32 cellular contexts compared by ENCODE assay signal in the genomic region with DNA sequence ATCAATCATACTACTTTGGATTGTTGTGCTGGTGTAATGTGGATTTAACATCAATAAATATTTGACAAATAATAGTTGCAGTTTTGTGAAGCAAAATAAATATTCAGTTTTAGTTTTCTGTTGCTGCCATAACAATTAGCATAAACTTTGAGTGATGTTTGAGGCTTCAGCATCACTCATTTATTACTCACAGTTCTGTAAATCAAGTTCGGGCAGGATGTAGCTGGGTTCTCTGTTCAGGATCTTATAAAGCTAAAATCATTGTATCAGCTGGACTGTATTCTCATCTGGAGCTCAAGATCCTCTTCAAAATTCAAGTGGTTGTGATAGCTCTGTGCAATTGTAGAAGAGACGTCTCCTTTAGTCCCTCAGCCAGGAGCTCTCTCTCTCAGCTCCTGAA.
"Had no signal": no experiment of that assay in that cellular context is flagged by ENCODE, and none has a peak within 500 bp of the region (broad histone marks: within the 10 kb centered on the region; RNA-seq: fewer than 3 reads in every experiment).

No MANE protein-coding gene starts in this region.

- H3K4me1 ChIP-seq: colonic mucosa, right atrium auricular region, thyroid gland, upper lobe of left lung, vagina had no signal

- H3K27ac Mint-ChIP-seq: activated naive CD4-positive, alpha-beta T cell treated with anti-CD3 and anti-CD28 coated beads, Interleukin-2, amount 10 ng/mL, durations not matched to agents 7 days and 5 days; activated naive CD8-positive, alpha-beta T cell treated with anti-CD3 and anti-CD28 coated beads, Interleukin-2, amount 10 ng/mL, durations not matched to agents 7 days and 5 days; naive thymus-derived CD4-positive, alpha-beta T cell; stimulated activated naive B cell treated with anti-CD40 and anti-IgM and Interleukin-4, amounts not matched to agents 10 μg/mL and 1 μg/mL and 100 μg/mL, for 72 hours; T-helper 1 cell treated with Interleukin-12 subunit alpha and Interleukin-12 subunit beta and Interleukin-4 antibody, amounts not matched to agents 30 μg/mL and 1 μg/mL, for 36 hours had no signal

- ATAC-seq: activated CD4-positive, CD25-positive, alpha-beta regulatory T cell treated with anti-CD3 and anti-CD28 coated beads, Interleukin-2, amount 50 U/mL, for 24 hours; heart left ventricle; left colon; naive thymus-derived CD4-positive, alpha-beta T cell; stimulated activated naive B cell treated with anti-CD40 and anti-IgM and Interleukin-4, amounts not matched to agents 10 μg/mL and 1 μg/mL and 100 μg/mL, for 72 hours had no signal

- H3K27ac ChIP-seq: colonic mucosa, heart left ventricle, right atrium auricular region, stomach, thyroid gland, upper lobe of left lung, vagina, VCaP had no signal

- H3K27me3 ChIP-seq: colonic mucosa, heart left ventricle, right atrium auricular region, stomach, thyroid gland, upper lobe of left lung, vagina had no signal

- H3K4me3 Mint-ChIP-seq: activated naive CD4-positive, alpha-beta T cell treated with anti-CD3 and anti-CD28 coated beads, Interleukin-2, amount 10 ng/mL, durations not matched to agents 7 days and 5 days; activated naive CD8-positive, alpha-beta T cell treated with anti-CD3 and anti-CD28 coated beads, Interleukin-2, amount 10 ng/mL, durations not matched to agents 7 days and 5 days; immature natural killer cell; naive thymus-derived CD4-positive, alpha-beta T cell; neural crest cell; stimulated activated naive B cell treated with anti-CD40 and anti-IgM and Interleukin-4, amounts not matched to agents 10 μg/mL and 1 μg/mL and 100 μg/mL, for 72 hours; T-helper 1 cell treated with Interleukin-12 subunit alpha and Interleukin-12 subunit beta and Interleukin-4 antibody, amounts not matched to agents 30 μg/mL and 1 μg/mL, for 36 hours had no signal

- H3K4me3 ChIP-seq: colonic mucosa, heart left ventricle, right atrium auricular region, stomach, thyroid gland, upper lobe of left lung, vagina had no signal

- FAIRE-seq: endometrium, kidney, TTC549 had no signal

- DNase-seq: activated CD4-positive, alpha-beta T cell treated with anti-CD3 and anti-CD28 coated beads for 48 hours; activated CD4-positive, alpha-beta T cell treated with anti-CD3 and anti-CD28 coated beads, Interleukin-2, amount 50 U/mL, for 48 hours; activated CD8-positive, alpha-beta memory T cell treated with anti-CD3 and anti-CD28 coated beads for 24 hours; activated effector memory CD4-positive, alpha-beta T cell treated with Interleukin-2 at 50 U/mL for 16 hours; activated naive CD4-positive, alpha-beta T cell treated with anti-CD3 and anti-CD28 coated beads, Interleukin-2, amount 10 ng/mL, durations not matched to agents 7 days and 5 days; activated naive CD8-positive, alpha-beta T cell treated with anti-CD3 and anti-CD28 coated beads, Interleukin-2, amount 10 ng/mL, durations not matched to agents 7 days and 5 days; colonic mucosa; effector CD8-positive, alpha-beta T cell; erythroblast; heart left ventricle; hypothalamus; immature natural killer cell; kidney; left colon; midbrain; naive thymus-derived CD4-positive, alpha-beta T cell; occipital lobe; stimulated activated CD4-positive, alpha-beta T cell treated with anti-CD3 and anti-CD28 coated beads, Interleukin-15, amount 100 ng/mL, for 24 hours; stimulated activated CD4-positive, alpha-beta T cell treated with anti-CD3 and anti-CD28 coated beads, Interleukin-2, amount 100 ng/mL, for 24 hours; stimulated activated naive B cell treated with anti-CD40 and anti-IgM and Interleukin-4, amounts not matched to agents 10 μg/mL and 1 μg/mL and 100 μg/mL, for 72 hours; stomach; T-helper 9 cell; thyroid gland; upper lobe of left lung had no signal

- H3K27me3 Mint-ChIP-seq: activated naive CD4-positive, alpha-beta T cell treated with anti-CD3 and anti-CD28 coated beads, Interleukin-2, amount 10 ng/mL, durations not matched to agents 7 days and 5 days; activated naive CD8-positive, alpha-beta T cell treated with anti-CD3 and anti-CD28 coated beads, Interleukin-2, amount 10 ng/mL, durations not matched to agents 7 days and 5 days; naive thymus-derived CD4-positive, alpha-beta T cell; stimulated activated naive B cell treated with anti-CD40 and anti-IgM and Interleukin-4, amounts not matched to agents 10 μg/mL and 1 μg/mL and 100 μg/mL, for 72 hours had no signal

- H3K4me1 Mint-ChIP-seq: activated naive CD4-positive, alpha-beta T cell treated with anti-CD3 and anti-CD28 coated beads, Interleukin-2, amount 10 ng/mL, durations not matched to agents 7 days and 5 days had no signal

- H3K9me3 ChIP-seq: colonic mucosa, thyroid gland had no signal
